In the genomic region with DNA sequence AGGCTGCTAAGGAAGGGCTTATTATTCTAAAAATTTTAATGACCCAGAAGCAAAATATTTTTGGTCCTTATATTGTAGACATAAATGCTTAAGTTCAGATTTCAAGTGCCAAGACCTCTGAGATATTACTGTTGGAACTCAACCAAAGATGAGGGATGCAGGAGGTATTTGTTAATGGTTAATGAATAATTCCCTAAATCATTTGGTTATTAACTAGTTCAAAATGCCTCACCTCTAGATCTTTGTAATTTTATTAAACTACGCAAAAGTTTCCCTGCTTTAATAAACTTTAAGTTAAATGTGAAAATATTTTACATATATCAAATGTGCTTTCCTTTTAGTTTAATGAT, we compare ENCODE assay signal across 18 cellular contexts.
A peak's percentile ranks its signal among the peaks of the same experiment; 100 is the strongest.
DNase-seq lines count a peak whose midpoint lies in the region; ATAC-seq, FAIRE-seq and TF ChIP-seq lines count a peak whose summit lies in the region.
"Had no signal": no experiment of that assay in that cellular context is flagged by ENCODE, and none has a peak within 500 bp of the region (broad histone marks: within the 10 kb centered on the region; RNA-seq: fewer than 3 reads in every experiment).

No MANE protein-coding gene starts in this region.

- in situ Hi-C loops in gastrocnemius medialis (cut with MboI; ENCODE audit: low sequenced_read_pairs in 4 of 4): no loop called here

- H3K27ac ChIP-seq in adrenal gland (peak overlapping the region in 4 of 5 donors; percentile 11 to 86 (median 46)), gastrocnemius medialis (peak overlapping the region; percentile 55 to 73 (median 63))

- peaks cover 21 to 61% of the 10 kb centered on the region in 2 donors for H3K4me1 ChIP-seq in adrenal gland (replicated peaks in 1 of 2)
- H3K4me1 ChIP-seq in gastrocnemius medialis: peaks cover 50 to 56% of the 10 kb centered on the region in 2 donors

- ATAC-seq in gastrocnemius medialis (no peak), GM19351 (IDR thresholded peaks at IDR 0.05; ENCODE audit: unreplicated experiment) (no peak)
- ATAC-seq in activated CD4-positive, CD25-positive, alpha-beta regulatory T cell treated with anti-CD3 and anti-CD28 coated beads, Interleukin-2, amount 50 U/mL, for 24 hours: no peak
- ATAC-seq: activated T-cell treated with anti-CD3 and anti-CD28 coated beads, Interleukin-2, amount 50 U/mL, for 4 hours; HCT116; natural killer cell treated with Interleukin-12 subunit alpha and Interleukin-12 subunit beta and Interleukin-15 and Interleukin-18, amount 100 ng/mL, for 72 hours had no signal

- DNase-seq in HT-29 (ENCODE audit: low spot score) (peak; percentile 31), adrenal gland (no peak), gastrocnemius medialis (no peak), medulla oblongata (ENCODE audit: extremely low spot score) (no peak)
- DNase-seq: activated CD4-positive, CD25-positive, alpha-beta regulatory T cell treated with anti-CD3 and anti-CD28 coated beads, Interleukin-2, amount 50 U/mL, for 72 hours; activated naive CD4-positive, alpha-beta T cell treated with anti-CD3 and anti-CD28 coated beads, Interleukin-2, amount 10 ng/mL, durations not matched to agents 7 days and 5 days; activated T-cell treated with anti-CD3 and anti-CD28 coated beads, Interleukin-2, amount 50 U/mL, for 4 hours; COR-L47; effector memory CD4-positive, alpha-beta T cell; NCI-H446 treated with DMSO at 0.1 percent for 48 hours; posterior cingulate gyrus; stimulated activated CD4-positive, alpha-beta T cell treated with anti-CD3 and anti-CD28 coated beads, Interleukin-4, amount 100 ng/mL, for 4 hours; upper lobe of left lung had no signal

- no peak overlapping the region for H3K4me3 ChIP-seq in adrenal gland
- H3K4me3 ChIP-seq in gastrocnemius medialis: no peak overlapping the region
- H3K4me3 ChIP-seq: upper lobe of left lung had no signal

- H3K36me3 ChIP-seq in adrenal gland (replicated peaks in 1 of 2) (no peaks in the 10 kb centered on the region), gastrocnemius medialis (no peaks in the 10 kb centered on the region)
- H3K36me3 ChIP-seq: upper lobe of left lung had no signal

- TF ChIP-seq POLR2A in adrenal gland (IDR thresholded peaks at IDR 0.05) (no peak), gastrocnemius medialis (IDR thresholded peaks at IDR 0.05) (no peak)

- TF ChIP-seq CTCF in adrenal gland (IDR thresholded peaks at IDR 0.05) (no peak), gastrocnemius medialis (IDR thresholded peaks at IDR 0.05 in 4 of 5, conservative IDR thresholded peaks at IDR 0.05 in 1 of 5) (no peak)

- H3K9me3 ChIP-seq in adrenal gland (replicated peaks in 1 of 3) (peaks cover 0 to 6% (median 0%) of the 10 kb centered on the region in 3 donors), gastrocnemius medialis (no peaks in the 10 kb centered on the region)
- H3K9me3 ChIP-seq: upper lobe of left lung had no signal

- no peaks in the 10 kb centered on the region for H3K27me3 ChIP-seq in adrenal gland
- no peaks in the 10 kb centered on the region for H3K27me3 ChIP-seq in gastrocnemius medialis
- H3K27me3 ChIP-seq: upper lobe of left lung had no signal

- peak; percentile 47 for FAIRE-seq in islet of Langerhans (lab: Jason Lieb, UNC)

- WGBS in adrenal gland, 4 donors: 76 to 89% (median 87%) methylated on average over 1 of the region's 1 CpG

- intact Hi-C loops in adrenal gland (cut with DNase I) (no loop called here), gastrocnemius medialis (cut with DNase I; ENCODE audit: low total_unique reads) (loop anchor here (2.0 to 10.0 kb wide), 3 partner anchors 61 to 489 kb away; no protein-coding TSS in a partner anchor)
